Comparison of ENCODE assay signal across 11 cellular contexts in genomic region chr1:66274634-66275033, GRCh38.
DNase-seq lines count a peak whose midpoint lies in the region; ATAC-seq, FAIRE-seq and TF ChIP-seq lines count a peak whose summit lies in the region.
"Had no signal": no experiment of that assay in that cellular context is flagged by ENCODE, and none has a peak within 500 bp of the region (broad histone marks: within the 10 kb centered on the region; RNA-seq: fewer than 3 reads in every experiment).

No MANE protein-coding gene starts in this region.

- no peaks in the 10 kb centered on the region for H3K9me2 ChIP-seq in Karpas-422 (replicated peaks; ENCODE audit: insufficient read depth, low read length)

- FAIRE-seq in astrocyte (lab: Jason Lieb, UNC) = no peak

- H3K27ac Mint-ChIP-seq in activated naive CD4-positive, alpha-beta T cell treated with anti-CD3 and anti-CD28 coated beads, Interleukin-2, amount 10 ng/mL, durations not matched to agents 7 days and 5 days = peak overlapping the region; percentile 90
- H3K27ac Mint-ChIP-seq in astrocyte (ENCODE audit: unreplicated experiment) = no peak overlapping the region

- H3K27me3 ChIP-seq in astrocyte (ENCODE audit: insufficient read depth, low read length) (no peaks in the 10 kb centered on the region), Karpas-422 (ENCODE audit: low read length) (no peaks in the 10 kb centered on the region)

- peaks cover 11% of the 10 kb centered on the region for H3K4me1 ChIP-seq in astrocyte (ENCODE audit: insufficient read depth, low read length)
- H3K4me1 ChIP-seq in Karpas-422 (ENCODE audit: low read length) = peaks cover 74% of the 10 kb centered on the region

- H3K4me3 ChIP-seq in astrocyte (ENCODE audit: insufficient read depth, low read depth, low read length) (no peak overlapping the region), Karpas-422 (ENCODE audit: low read length) (no peak overlapping the region)
- H3K4me3 ChIP-seq: coronary artery, thoracic aorta had no signal

- no peaks in the 10 kb centered on the region for H4K20me1 ChIP-seq in astrocyte (ENCODE audit: insufficient read depth, low read length)
- no peaks in the 10 kb centered on the region for H4K20me1 ChIP-seq in Karpas-422 (ENCODE audit: insufficient read depth, low read depth, low read length)

- no peak overlapping the region for H3K4me3 Mint-ChIP-seq in activated naive CD4-positive, alpha-beta T cell treated with anti-CD3 and anti-CD28 coated beads, Interleukin-2, amount 10 ng/mL, durations not matched to agents 7 days and 5 days
- H3K4me3 Mint-ChIP-seq in astrocyte (ENCODE audit: unreplicated experiment) = no peak overlapping the region

- H3K9me3 Mint-ChIP-seq in activated naive CD4-positive, alpha-beta T cell treated with anti-CD3 and anti-CD28 coated beads, Interleukin-2, amount 10 ng/mL, durations not matched to agents 7 days and 5 days = no peaks in the 10 kb centered on the region
- no peaks in the 10 kb centered on the region for H3K9me3 Mint-ChIP-seq in astrocyte (ENCODE audit: unreplicated experiment)

- H3K4me1 Mint-ChIP-seq in activated naive CD4-positive, alpha-beta T cell treated with anti-CD3 and anti-CD28 coated beads, Interleukin-2, amount 10 ng/mL, durations not matched to agents 7 days and 5 days = peaks cover 90% of the 10 kb centered on the region
- peaks cover 34% of the 10 kb centered on the region for H3K4me1 Mint-ChIP-seq in astrocyte (ENCODE audit: low read depth, unreplicated experiment)

- H3K9ac ChIP-seq in astrocyte (ENCODE audit: low read length) (no peak overlapping the region), Karpas-422 (ENCODE audit: low read length) (no peak overlapping the region)

- peaks cover 5% of the 10 kb centered on the region for H3K36me3 Mint-ChIP-seq in activated naive CD4-positive, alpha-beta T cell treated with anti-CD3 and anti-CD28 coated beads, Interleukin-2, amount 10 ng/mL, durations not matched to agents 7 days and 5 days
- H3K36me3 Mint-ChIP-seq in astrocyte (ENCODE audit: low read depth, unreplicated experiment) = peaks cover 1% of the 10 kb centered on the region

- H2AFZ ChIP-seq in astrocyte (ENCODE audit: low read depth, low read length) (no peak overlapping the region), Karpas-422 (ENCODE audit: low read length) (no peak overlapping the region)

- no peaks in the 10 kb centered on the region for H3K27me3 Mint-ChIP-seq in activated naive CD4-positive, alpha-beta T cell treated with anti-CD3 and anti-CD28 coated beads, Interleukin-2, amount 10 ng/mL, durations not matched to agents 7 days and 5 days
- no peaks in the 10 kb centered on the region for H3K27me3 Mint-ChIP-seq in astrocyte (ENCODE audit: low read depth, unreplicated experiment)

- CTCF ChIA-PET in activated naive CD4-positive, alpha-beta T cell treated with anti-CD3 and anti-CD28 coated beads, Interleukin-2, amount 10 ng/mL, durations not matched to agents 7 days and 5 days (lab: Charles Lee) = interaction anchor here (0.6 to 2.1 kb wide), 12 partner anchors 10 to 172 kb away, joined by 3 to 14 read pairs (median 4); no protein-coding TSS in a partner anchor

- no peak overlapping the region for H3K4me2 ChIP-seq in astrocyte (ENCODE audit: low read length)
- H3K4me2 ChIP-seq in Karpas-422 (ENCODE audit: low read depth, low read length, poor library complexity, severe bottlenecking) = no peak overlapping the region

- H3K79me2 ChIP-seq in astrocyte (ENCODE audit: insufficient read depth, low read length) (no peaks in the 10 kb centered on the region), Karpas-422 (ENCODE audit: low read length) (no peaks in the 10 kb centered on the region)

- no peak overlapping the region for H3K27ac ChIP-seq in astrocyte (ENCODE audit: low read depth, low read length)
- peak overlapping the region; percentile 84 for H3K27ac ChIP-seq in substantia nigra (ENCODE audit: low read depth, low read length, poor library complexity, severe bottlenecking)
- H3K27ac ChIP-seq in Karpas-422 (ENCODE audit: low read length) = no peak overlapping the region

- ATAC-seq in HG03175 (IDR thresholded peaks at IDR 0.05; ENCODE audit: unreplicated experiment) = peak; percentile 47

- H3K9me3 ChIP-seq in astrocyte (ENCODE audit: insufficient read depth, low read depth, low read length) = no peaks in the 10 kb centered on the region
- H3K9me3 ChIP-seq in Karpas-422 (ENCODE audit: low read length) = no peaks in the 10 kb centered on the region
- H3K9me3 ChIP-seq: thoracic aorta had no signal

- TF ChIP-seq CTCF in astrocyte (IDR thresholded peaks at IDR 0.05; ENCODE audit: insufficient read depth, low read depth, low read length) = no peak

- H3K36me3 ChIP-seq in astrocyte (ENCODE audit: insufficient read depth, low read length) (no peaks in the 10 kb centered on the region), Karpas-422 (ENCODE audit: insufficient read depth, low read length) (no peaks in the 10 kb centered on the region)
- H3K36me3 ChIP-seq: thoracic aorta had no signal

- DNase-seq in activated naive CD4-positive, alpha-beta T cell treated with anti-CD3 and anti-CD28 coated beads, Interleukin-2, amount 10 ng/mL, durations not matched to agents 7 days and 5 days = no peak
- no peak for DNase-seq in activated naive CD4-positive, alpha-beta T cell (lab: John Stamatoyannopoulos, UW)
- peak; percentile 47 for DNase-seq in astrocyte (ENCODE audit: low read depth)
- no peak for DNase-seq in substantia nigra (lab: John Stamatoyannopoulos, UW)
- no peak for DNase-seq in Karpas-422
- no peak for DNase-seq in stimulated activated CD4-positive, alpha-beta T cell treated with anti-CD3 and anti-CD28 coated beads, Interleukin-15, amount 100 ng/mL, for 24 hours
- no peak for DNase-seq in H4 (ENCODE audit: low spot score)
- DNase-seq: NCI-H1092 treated with DMSO at 0.1 percent for 48 hours had no signal
